Comparison of ENCODE assay signal across 1 cellular context in the genomic region with DNA sequence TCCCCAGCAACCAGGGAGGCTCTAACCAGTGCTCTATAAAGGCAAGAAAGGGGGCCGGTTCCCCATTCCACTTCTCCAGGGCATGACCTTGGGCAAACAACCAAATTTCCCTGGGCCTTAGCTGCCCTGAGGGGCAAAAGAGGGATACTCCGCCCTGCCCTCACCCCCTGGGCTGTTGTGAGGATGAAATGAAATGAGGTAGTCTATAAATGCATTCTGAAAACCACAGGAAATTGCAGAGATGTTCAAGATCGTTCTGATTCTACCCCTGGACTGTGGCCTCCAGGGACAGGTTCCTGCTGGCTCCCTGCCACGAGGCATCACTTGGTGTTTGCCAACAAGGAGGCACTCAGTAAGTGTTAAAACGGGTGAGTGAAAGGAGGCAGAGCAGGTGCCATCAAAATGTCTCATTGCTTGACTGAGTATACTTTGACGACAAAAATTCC.
TF ChIP-seq lines count a peak whose summit lies in the region.

No MANE protein-coding gene starts in this region.

TF ChIP-seq in IMR-90, 13 proteins besides CTCF, POLR2A, EP300 and RAD21 (continued from another document):
- no peak for TF ChIP-seq USF2 (IDR thresholded peaks at IDR 0.05; ENCODE audit: low read depth, low read length)
- no peak for TF ChIP-seq ELK1 (IDR thresholded peaks at IDR 0.05; ENCODE audit: borderline replicate concordance, low read depth, low read length)
- TF ChIP-seq CHD1 (IDR thresholded peaks at IDR 0.05; ENCODE audit: low read depth, low read length): no peak
- no peak for TF ChIP-seq BHLHE40 (IDR thresholded peaks at IDR 0.05; ENCODE audit: low read depth, low read length)
- TF ChIP-seq RCOR1 (IDR thresholded peaks at IDR 0.05; ENCODE audit: insufficient replicate concordance, low read length): no peak
- no peak for TF ChIP-seq MAFK (IDR thresholded peaks at IDR 0.05; ENCODE audit: low read depth, low read length)
- TF ChIP-seq SMC3 (IDR thresholded peaks at IDR 0.05; ENCODE audit: low read depth, low read length): no peak
- no peak for TF ChIP-seq MXI1 (IDR thresholded peaks at IDR 0.05; ENCODE audit: borderline replicate concordance, low read depth, low read length)
- no peak for TF ChIP-seq CEBPB (IDR thresholded peaks at IDR 0.05; ENCODE audit: low read depth, low read length)
- TF ChIP-seq FOS (IDR thresholded peaks at IDR 0.05; ENCODE audit: low read depth, low read length): no peak
